In the genomic region with DNA sequence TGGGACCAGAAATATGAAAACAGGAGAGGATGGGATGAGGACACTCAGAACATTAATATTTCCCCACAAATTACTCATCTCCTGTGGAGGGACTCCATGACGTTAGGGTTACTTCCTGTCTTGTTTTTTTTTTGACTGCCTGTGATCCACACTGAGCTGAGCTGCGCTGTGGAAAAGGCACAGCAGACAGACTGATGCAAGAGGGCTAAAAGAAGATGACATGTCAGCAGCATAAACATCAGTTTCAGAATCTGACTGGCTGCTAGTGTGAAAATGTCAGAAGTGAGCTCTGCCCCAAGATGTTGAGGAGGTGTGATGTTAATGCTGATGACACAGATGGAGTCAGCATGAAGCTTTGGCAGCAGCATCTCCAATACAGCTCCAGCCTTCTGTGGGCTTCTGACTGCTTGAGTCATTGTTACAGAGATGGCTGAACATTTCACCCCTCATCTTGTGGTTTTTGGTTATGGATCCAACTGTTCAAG, we compare ENCODE assay signal across 8 cellular contexts.
A peak's percentile ranks its signal among the peaks of the same experiment; 100 is the strongest.
DNase-seq lines count a peak whose midpoint lies in the region; ATAC-seq and TF ChIP-seq lines count a peak whose summit lies in the region.

No MANE protein-coding gene starts in this region.

- peaks cover 0 to 19% (median 0%) of the 10 kb centered on the region in 3 donors for H3K9me3 ChIP-seq in gastroesophageal sphincter

- TF ChIP-seq POLR2A in gastroesophageal sphincter (IDR thresholded peaks at IDR 0.05): no peak

- H3K4me3 ChIP-seq in gastroesophageal sphincter (no peak overlapping the region), skeletal muscle cell (ENCODE audit: low read depth, low read length) (no peak overlapping the region)

- peak; percentile 97 for DNase-seq in HCEC 1CT
- DNase-seq in SW480 (ENCODE audit: low spot score): peak; percentile 33
- peak; percentile 100 for DNase-seq in skeletal muscle cell (ENCODE audit: low read depth)
- no peak for DNase-seq in DMS79 (lab: John Stamatoyannopoulos, UW)

- no peak for TF ChIP-seq CTCF in gastroesophageal sphincter (IDR thresholded peaks at IDR 0.05)

- no peak for TF ChIP-seq EP300 in gastroesophageal sphincter (IDR thresholded peaks at IDR 0.05)

- 13 to 14% methylated on average over 2 of the region's 2 CpGs for WGBS in gastroesophageal sphincter (ENCODE audit: low coverage in 1 of 2), 2 donors

- ATAC-seq in gastroesophageal sphincter (peak; percentile 95), esophagus mucosa (no peak), GM21447 (IDR thresholded peaks at IDR 0.05; ENCODE audit: unreplicated experiment) (no peak), GM21526 (IDR thresholded peaks at IDR 0.05; ENCODE audit: low FRiP score, unreplicated experiment) (no peak)

- no peaks in the 10 kb centered on the region for H3K36me3 ChIP-seq in gastroesophageal sphincter

- H3K27me3 ChIP-seq in gastroesophageal sphincter: no peaks in the 10 kb centered on the region

- peak overlapping the region; percentile 56 to 78 (median 72) for H3K27ac ChIP-seq in gastroesophageal sphincter

- peaks cover 0 to 18% (median 0%) of the 10 kb centered on the region in 3 donors for H3K4me1 ChIP-seq in gastroesophageal sphincter
